ENCODE assay signal across 8 cellular contexts in genomic region chr10:69861251-69862240, GRCh38. TPM values are rescaled to one million over a fixed set of nuclear protein-coding genes. Genes with fewer than 3 reads are reported as not detected.
DNase-seq lines count a peak whose midpoint lies in the region; ATAC-seq and TF ChIP-seq lines count a peak whose summit lies in the region.

No MANE protein-coding gene starts in this region.

- peak overlapping the region; percentile 36 for H3K18ac ChIP-seq in neuronal stem cell (ENCODE audit: low read length)

- WGBS in mammary epithelial cell (ENCODE audit: low coverage, missing lambda C conversion rate): 2% methylated on average over 7 of the region's 7 CpGs
- WGBS in neuronal stem cell (ENCODE audit: extremely low coverage in 2 of 2, insufficient read length in 2 of 2, insufficient replicate concordance in 1 of 2), 2 donors: no CpG with 5 or more reads among the region's 7 CpGs

- no peaks in the 10 kb centered on the region for H3K79me1 ChIP-seq in neuronal stem cell (ENCODE audit: low read depth, low read length)

- H2AFZ ChIP-seq in Loucy (ENCODE audit: low read length): no peak overlapping the region
- peak overlapping the region; percentile 57 for H2AFZ ChIP-seq in mammary epithelial cell (ENCODE audit: low read depth, low read length)
- H2AFZ ChIP-seq in neuronal stem cell (ENCODE audit: low read length): no peak overlapping the region

- CTCF ChIA-PET in mammary epithelial cell (lab: Charles Lee; ENCODE audit: low non-redundant PET): interaction anchor here (0.7 kb wide), 2 partner anchors 54 to 60 kb away, joined by 3 to 6 read pairs; no protein-coding TSS in a partner anchor

- peak overlapping the region; percentile 25 for H2BK12ac ChIP-seq in neuronal stem cell (ENCODE audit: low read length)

- intact Hi-C loops in mammary epithelial cell (cut with micrococcal nuclease): loop anchor here (1.0 to 5.0 kb wide), 4 partner anchors 15 to 219 kb away; partner anchors contain the start of gene COL13A1

- H2BK5ac ChIP-seq in neuronal stem cell (ENCODE audit: low read length): no peak overlapping the region

- H4K20me1 ChIP-seq in Loucy (ENCODE audit: insufficient read depth, low read length, poor library complexity, severe bottlenecking) (no peaks in the 10 kb centered on the region), mammary epithelial cell (ENCODE audit: insufficient read depth, low read length) (no peaks in the 10 kb centered on the region)

- peak; percentile 51 for TF ChIP-seq CTCF in Loucy (conservative IDR thresholded peaks at IDR 0.05; ENCODE audit: low read length)
- peak; percentile 55 to 67 for TF ChIP-seq CTCF in mammary epithelial cell (conservative IDR thresholded peaks at IDR 0.05 in 1 of 2, IDR thresholded peaks at IDR 0.05 in 1 of 2; ENCODE audit: extremely low read depth in 1 of 2, insufficient read depth in 1 of 2, low read depth in 1 of 2, low read length in 2 of 2)

- H3K36me3 ChIP-seq in Loucy (ENCODE audit: insufficient read depth, low read length) (no peaks in the 10 kb centered on the region), mammary epithelial cell (ENCODE audit: insufficient read depth, low read length) (no peaks in the 10 kb centered on the region), neuronal stem cell (replicated peaks in 1 of 2; ENCODE audit: control insufficient read depth in 2 of 2, insufficient read depth in 2 of 2, low read length in 2 of 2) (no peaks in the 10 kb centered on the region)

- H3K14ac ChIP-seq in neuronal stem cell (ENCODE audit: low read length): no peak overlapping the region

- ATAC-seq in HG02870 (IDR thresholded peaks at IDR 0.05; ENCODE audit: unreplicated experiment): no peak

- no peak overlapping the region for H2BK120ac ChIP-seq in neuronal stem cell (ENCODE audit: low read depth, low read length)

- H3K9me3 ChIP-seq in Loucy (ENCODE audit: insufficient read depth, low read depth, low read length): no peaks in the 10 kb centered on the region
- H3K9me3 ChIP-seq in mammary epithelial cell (replicated peaks; ENCODE audit: insufficient read depth, low read length): no peaks in the 10 kb centered on the region
- no peaks in the 10 kb centered on the region for H3K9me3 ChIP-seq in neuronal stem cell (replicated peaks in 1 of 2; ENCODE audit: control insufficient read depth in 2 of 2, insufficient read depth in 1 of 2, low read depth in 1 of 2, low read length in 2 of 2)

- H3K27me3 ChIP-seq in Loucy (ENCODE audit: insufficient read depth, low read length, poor library complexity, severe bottlenecking) (no peaks in the 10 kb centered on the region), mammary epithelial cell (ENCODE audit: insufficient read depth, low read length) (no peaks in the 10 kb centered on the region), neuronal stem cell (ENCODE audit: control insufficient read depth in 3 of 3, insufficient read depth in 3 of 3, low read depth in 1 of 3, low read length in 3 of 3) (no peaks in the 10 kb centered on the region)

- no peak overlapping the region for H3K4me2 ChIP-seq in Loucy (ENCODE audit: low read depth, low read length, poor library complexity, severe bottlenecking)
- peak overlapping the region; percentile 48 for H3K4me2 ChIP-seq in mammary epithelial cell (ENCODE audit: insufficient read depth, low read depth, low read length)
- H3K4me2 ChIP-seq in neuronal stem cell (ENCODE audit: insufficient read depth, low read length, poor library complexity, severe bottlenecking): no peak overlapping the region

- H3K79me2 ChIP-seq in Loucy (ENCODE audit: insufficient read depth, low read length) (no peaks in the 10 kb centered on the region), mammary epithelial cell (ENCODE audit: insufficient read depth, low read length) (peaks cover 5% of the 10 kb centered on the region)

- no peak overlapping the region for H3K23ac ChIP-seq in neuronal stem cell (ENCODE audit: low read depth, low read length, poor library complexity)

- H3K4me3 ChIP-seq in Loucy (ENCODE audit: low read length, poor library complexity, severe bottlenecking) (no peak overlapping the region), mammary epithelial cell (replicated peaks in 1 of 3; ENCODE audit: insufficient read depth in 1 of 3, low read depth in 2 of 3, low read length in 3 of 3) (no peak overlapping the region), neuronal stem cell (ENCODE audit: low read length in 2 of 2) (no peak overlapping the region)

- H3K9me2 ChIP-seq in Loucy (replicated peaks; ENCODE audit: low read depth, low read length): no peaks in the 10 kb centered on the region

- no peaks in the 10 kb centered on the region for H3F3A ChIP-seq in Loucy (ENCODE audit: low read depth)

- dilution Hi-C loops in mammary epithelial cell (cut with HindIII; ENCODE audit: low sequenced_read_pairs): no loop called here

- H4K8ac ChIP-seq in neuronal stem cell (ENCODE audit: low read depth, low read length): no peak overlapping the region

- no peak overlapping the region for H3K4ac ChIP-seq in neuronal stem cell (ENCODE audit: low read length)

- no peak overlapping the region for H3K9ac ChIP-seq in Loucy (ENCODE audit: low read depth, low read length, poor library complexity, severe bottlenecking)
- H3K9ac ChIP-seq in mammary epithelial cell (ENCODE audit: insufficient read depth, low read length): no peak overlapping the region
- H3K9ac ChIP-seq in neuronal stem cell (ENCODE audit: low read depth, low read length, poor library complexity): no peak overlapping the region

- DNase-seq in GM03348 (ENCODE audit: low spot score): peak; percentile 70
- DNase-seq in mammary epithelial cell: peak; percentile 92
- DNase-seq in neuronal stem cell (ENCODE audit: low spot score): no peak
- no peak for DNase-seq in NCI-H2107 treated with DMSO at 0.1 percent for 48 hours (lab: John Stamatoyannopoulos, UW; ENCODE audit: unreplicated experiment)
- no peak for DNase-seq in globus pallidus (ENCODE audit: low spot score)
- no peak for DNase-seq in putamen (ENCODE audit: low spot score)

- no peak overlapping the region for H2BK15ac ChIP-seq in neuronal stem cell (ENCODE audit: low read length)

- H3K4me1 ChIP-seq in Loucy (ENCODE audit: insufficient read depth, low read length, poor library complexity, severe bottlenecking): peaks cover 20% of the 10 kb centered on the region
- peaks cover 55% of the 10 kb centered on the region for H3K4me1 ChIP-seq in mammary epithelial cell (ENCODE audit: insufficient read depth, low read length)
- H3K4me1 ChIP-seq in neuronal stem cell (ENCODE audit: control insufficient read depth in 2 of 2, insufficient read depth in 1 of 2, low read depth in 1 of 2, low read length in 2 of 2): peaks cover 14 to 46% of the 10 kb centered on the region in 2 donors

- BruUV-seq in mammary epithelial cell (replicated peaks; lab: Mats Ljungman, UMichigan): no TSS peak

- in situ Hi-C loops in mammary epithelial cell (cut with MboI; ENCODE audit: low sequenced_read_pairs in 2 of 2): no loop called here

- no peak overlapping the region for H4K91ac ChIP-seq in neuronal stem cell (ENCODE audit: low read depth, low read length, poor library complexity)

- H2AK5ac ChIP-seq in neuronal stem cell (ENCODE audit: low read depth, low read length): peak overlapping the region; percentile 41

- peak overlapping the region; percentile 68 for H3K27ac ChIP-seq in mammary epithelial cell (ENCODE audit: insufficient read depth, low read depth, low read length)
- H3K27ac ChIP-seq in neuronal stem cell (replicated peaks; ENCODE audit: low read length): no peak overlapping the region

RNA-seq across cellular contexts. Expression of gene COL13A1, which starts 59.8 kb away (rescaled TPM):
- total RNA-seq in mammary epithelial cell: 1 to 10 TPM; 1.3 to 8.8 TPM
- 5.4 TPM for polyA plus RNA-seq in mammary epithelial cell
- 0.21 TPM for polyA minus RNA-seq in mammary epithelial cell
- polyA plus RNA-seq in neuronal stem cell (2013, experiment 1 of 2): 4.7 TPM
- 5.0 TPM for polyA plus RNA-seq in neuronal stem cell (2013, experiment 2 of 2)

Comparison
In these comparisons a context has a peak if more than half of its experiments do, and no peak if none do; other contexts are left out.
1. DNase-seq: peak in GM03348 (single experiment) and mammary epithelial cell (single experiment); none in neuronal stem cell (single experiment), NCI-H2107 treated with DMSO at 0.1 percent for 48 hours (single experiment), globus pallidus (single experiment) and putamen (single experiment).